Comparison of ENCODE assay signal across 9 cellular contexts in genomic region chr16:47574091-47575054, GRCh38.
DNase-seq lines count a peak whose midpoint lies in the region; ATAC-seq and TF ChIP-seq lines count a peak whose summit lies in the region.
"Had no signal": no experiment of that assay in that cellular context is flagged by ENCODE, and none has a peak within 500 bp of the region (broad histone marks: within the 10 kb centered on the region; RNA-seq: fewer than 3 reads in every experiment).

No MANE protein-coding gene starts in this region.

- peak; percentile 76 to 82 for ATAC-seq in CD4-positive, CD25-positive, alpha-beta regulatory T cell (ENCODE audit: low read depth in 2 of 2)
- ATAC-seq in left cardiac atrium (no peak), GM19463 (IDR thresholded peaks at IDR 0.05; ENCODE audit: unreplicated experiment) (no peak)

- H3K27ac Mint-ChIP-seq in CD4-positive, CD25-positive, alpha-beta regulatory T cell, result peak overlapping the region; percentile 41 to 84 (median 78)
- peak overlapping the region; percentile 86 for H3K27ac Mint-ChIP-seq in T-helper 2 cell treated with Interferon-gamma antibody and Interleukin-4, amounts not matched to agents 5 μg/mL and 100 μg/mL, for 36 hours

- peaks cover 0 to 5% (median 0%) of the 10 kb centered on the region in 7 donors for H3K9me3 Mint-ChIP-seq in CD4-positive, CD25-positive, alpha-beta regulatory T cell
- peaks cover 12% of the 10 kb centered on the region for H3K9me3 Mint-ChIP-seq in T-helper 2 cell treated with Interferon-gamma antibody and Interleukin-4, amounts not matched to agents 5 μg/mL and 100 μg/mL, for 36 hours

- H3K4me3 ChIP-seq in CD4-positive, CD25-positive, alpha-beta regulatory T cell (ENCODE audit: low read depth, low read length), result peak overlapping the region; percentile 67
- no peak overlapping the region for H3K4me3 ChIP-seq in kidney epithelial cell (ENCODE audit: low read depth, low read length)

- H3K9me3 ChIP-seq in CD4-positive, CD25-positive, alpha-beta regulatory T cell (ENCODE audit: control insufficient read depth in 2 of 2, low read length in 2 of 2), result no peaks in the 10 kb centered on the region
- H3K9me3 ChIP-seq: neutrophil had no signal

- peak in 2 of 3 donors; percentile 29 to 68 for DNase-seq in CD4-positive, CD25-positive, alpha-beta regulatory T cell
- DNase-seq in GOT3 (lab: John Stamatoyannopoulos, UW) (peak; percentile 16), kidney epithelial cell (ENCODE audit: low read depth) (peak; percentile 41), left cardiac atrium (no peak), NCI-H2227 (lab: John Stamatoyannopoulos, UW; ENCODE audit: unreplicated experiment) (no peak), nucleus accumbens (lab: John Stamatoyannopoulos, UW) (no peak)
- peak; percentile 23 for DNase-seq in T-helper 2 cell treated with Interferon-gamma antibody and Interleukin-4, amounts not matched to agents 5 μg/mL and 100 μg/mL, for 36 hours (ENCODE audit: low spot score)

- no peaks in the 10 kb centered on the region for H3K27me3 Mint-ChIP-seq in CD4-positive, CD25-positive, alpha-beta regulatory T cell
- no peaks in the 10 kb centered on the region for H3K27me3 Mint-ChIP-seq in T-helper 2 cell treated with Interferon-gamma antibody and Interleukin-4, amounts not matched to agents 5 μg/mL and 100 μg/mL, for 36 hours (ENCODE audit: low read depth)

- H3K4me1 ChIP-seq in CD4-positive, CD25-positive, alpha-beta regulatory T cell (ENCODE audit: control insufficient read depth, insufficient read depth, low read length, poor library complexity, severe bottlenecking), result peaks cover 50% of the 10 kb centered on the region

- peak overlapping the region; percentile 58 for H3K27ac ChIP-seq in CD4-positive, CD25-positive, alpha-beta regulatory T cell (ENCODE audit: insufficient read depth, low read length, poor library complexity, severe bottlenecking)
- H3K27ac ChIP-seq: neutrophil had no signal

- H3K36me3 Mint-ChIP-seq in CD4-positive, CD25-positive, alpha-beta regulatory T cell, result peaks cover 29% of the 10 kb centered on the region
- peaks cover 16% of the 10 kb centered on the region for H3K36me3 Mint-ChIP-seq in T-helper 2 cell treated with Interferon-gamma antibody and Interleukin-4, amounts not matched to agents 5 μg/mL and 100 μg/mL, for 36 hours (ENCODE audit: low read depth)

- no peak for TF ChIP-seq CTCF in kidney epithelial cell (IDR thresholded peaks at IDR 0.05; ENCODE audit: insufficient read depth, low read length, poor library complexity, severe bottlenecking)

- peaks cover 45 to 92% (median 63%) of the 10 kb centered on the region in 4 donors for H3K4me1 Mint-ChIP-seq in CD4-positive, CD25-positive, alpha-beta regulatory T cell
- H3K4me1 Mint-ChIP-seq in T-helper 2 cell treated with Interferon-gamma antibody and Interleukin-4, amounts not matched to agents 5 μg/mL and 100 μg/mL, for 36 hours (ENCODE audit: low read depth), result peaks cover 11% of the 10 kb centered on the region

- H3K4me3 Mint-ChIP-seq in CD4-positive, CD25-positive, alpha-beta regulatory T cell, result peak overlapping the region; percentile 12 to 71 (median 56)
- H3K4me3 Mint-ChIP-seq in T-helper 2 cell treated with Interferon-gamma antibody and Interleukin-4, amounts not matched to agents 5 μg/mL and 100 μg/mL, for 36 hours, result peak overlapping the region; percentile 33

- H3K27me3 ChIP-seq in CD4-positive, CD25-positive, alpha-beta regulatory T cell (ENCODE audit: control insufficient read depth, insufficient read depth, low read length), result no peaks in the 10 kb centered on the region
- no peaks in the 10 kb centered on the region for H3K27me3 ChIP-seq in kidney epithelial cell (ENCODE audit: control insufficient read depth, insufficient read depth, low read length)
- H3K27me3 ChIP-seq: neutrophil had no signal

- no peaks in the 10 kb centered on the region for H3K36me3 ChIP-seq in CD4-positive, CD25-positive, alpha-beta regulatory T cell (ENCODE audit: control insufficient read depth, insufficient read depth, low read length)
- no peaks in the 10 kb centered on the region for H3K36me3 ChIP-seq in kidney epithelial cell (ENCODE audit: control insufficient read depth, insufficient read depth, low read length)
- H3K36me3 ChIP-seq: neutrophil had no signal

- intact Hi-C loops in left cardiac atrium (cut with DNase I), result no loop called here

Comparison
In these comparisons a context has a peak if more than half of its experiments do, and no peak if none do; other contexts are left out.
1. ATAC-seq: peak in CD4-positive, CD25-positive, alpha-beta regulatory T cell (2 of 2); none in left cardiac atrium (0 of 2) and GM19463 (single experiment).
2. DNase-seq: peak in CD4-positive, CD25-positive, alpha-beta regulatory T cell (2 of 3), GOT3 (single experiment), T-helper 2 cell treated with Interferon-gamma antibody and Interleukin-4, amounts not matched to agents 5 μg/mL and 100 μg/mL, for 36 hours (single experiment) and kidney epithelial cell (single experiment); none in left cardiac atrium (single experiment), NCI-H2227 (single experiment) and nucleus accumbens (0 of 56).